ENCODE assay signal across 17 cellular contexts in the genomic region with DNA sequence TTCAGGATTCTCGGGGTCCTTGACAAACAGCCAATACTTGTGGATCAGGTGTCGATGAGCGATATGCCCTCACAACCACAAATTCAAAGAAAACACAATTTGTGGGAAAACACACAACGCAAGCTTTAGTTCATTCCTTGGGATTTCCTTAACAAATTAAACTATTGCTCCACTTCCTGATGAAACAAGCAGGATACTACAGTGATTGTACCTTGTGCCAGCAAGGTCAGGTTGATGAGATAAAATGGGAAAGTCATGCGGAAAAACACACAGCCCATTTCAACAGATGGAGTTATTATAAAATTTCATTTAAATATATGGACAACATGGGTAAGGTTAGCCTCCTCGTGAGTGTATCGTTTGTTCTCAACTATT. TPM values are rescaled to one million over a fixed set of nuclear protein-coding genes. Genes with fewer than 3 reads are reported as not detected.
DNase-seq lines count a peak whose midpoint lies in the region; ATAC-seq, FAIRE-seq and TF ChIP-seq lines count a peak whose summit lies in the region.
"Had no signal": no experiment of that assay in that cellular context is flagged by ENCODE, and none has a peak within 500 bp of the region (broad histone marks: within the 10 kb centered on the region; RNA-seq: fewer than 3 reads in every experiment).

No MANE protein-coding gene starts in this region.

- H3K14ac ChIP-seq in mesenchymal stem cell (ENCODE audit: low read length in 2 of 2), result no peak overlapping the region

- intact Hi-C loops in K562 (cut with micrococcal nuclease), result no loop called here
- intact Hi-C loops in endothelial cell of umbilical vein (cut with micrococcal nuclease), result no loop called here

- H3K36me3 ChIP-seq in K562 (ENCODE audit: control insufficient read depth, insufficient read depth, low read length), result no peaks in the 10 kb centered on the region
- H3K36me3 ChIP-seq in endothelial cell of umbilical vein (ENCODE audit: control insufficient read depth in 2 of 2, extremely low read depth in 1 of 2, insufficient read depth in 2 of 2, low read length in 2 of 2), result no peaks in the 10 kb centered on the region
- H3K36me3 ChIP-seq in mesenchymal stem cell (ENCODE audit: control insufficient read depth in 1 of 2, insufficient read depth in 2 of 2, low read depth in 1 of 2, low read length in 2 of 2), result no peaks in the 10 kb centered on the region
- H3K36me3 ChIP-seq: BLaER1 treated with 17β-estradiol and CSF1 and Interleukin-3, amounts not matched to agents 10 nM and 100 nM; HAP-1 had no signal

- CTCF ChIA-PET in K562 (lab: Yijun Ruan, JAX; ENCODE audit: low intra/inter-chr PET ratio), result no interaction called here
- CTCF ChIA-PET in endothelial cell of umbilical vein (lab: Charles Lee), result interaction anchor here (0.8 kb wide), 1 partner anchor 10 kb away, joined by 3 read pairs; no protein-coding TSS in a partner anchor

- no peak for ATAC-seq in K562
- no peak for ATAC-seq in HG03342 (IDR thresholded peaks at IDR 0.05; ENCODE audit: unreplicated experiment)
- ATAC-seq: GM12878, GM23338 had no signal

- dilution Hi-C loops in endothelial cell of umbilical vein (cut with MboI; ENCODE audit: extremely low pct_ligation_motif_present, low sequenced_read_pairs), result no loop called here

- no peak for TF ChIP-seq POLR2A in H54 (IDR thresholded peaks at IDR 0.05; ENCODE audit: low read depth, low read length)
- TF ChIP-seq POLR2A in K562 (conservative IDR thresholded peaks at IDR 0.05), result no peak
- no peak for TF ChIP-seq POLR2A in endothelial cell of umbilical vein (IDR thresholded peaks at IDR 0.05; ENCODE audit: low read depth, low read length)

- H2BK15ac ChIP-seq in mesenchymal stem cell (ENCODE audit: low read depth, poor library complexity, severe bottlenecking), result no peak overlapping the region

- TF ChIP-seq CTCF in K562 (IDR thresholded peaks at IDR 0.05 in 2 of 3, conservative IDR thresholded peaks at IDR 0.05 in 1 of 3; ENCODE audit: insufficient read depth in 2 of 3, low read depth in 1 of 3, low read length in 3 of 3) (no peak), endothelial cell of umbilical vein (IDR thresholded peaks at IDR 0.05; ENCODE audit: extremely low read depth in 1 of 2, insufficient read depth in 1 of 2, low read depth in 1 of 2, low read length in 2 of 2) (no peak), foreskin fibroblast (IDR thresholded peaks at IDR 0.05; ENCODE audit: low read depth, low read length) (no peak)

- H2AFZ ChIP-seq in K562 (ENCODE audit: low read depth, low read length) (no peak overlapping the region), endothelial cell of umbilical vein (ENCODE audit: low read depth, low read length) (peak overlapping the region; percentile 35), mesenchymal stem cell (ENCODE audit: low read depth, low read length) (no peak overlapping the region)
- H2AFZ ChIP-seq: GM23338 had no signal

- H2BK12ac ChIP-seq in mesenchymal stem cell (ENCODE audit: low read length in 2 of 2), result peak overlapping the region in 1 of 2 experiments; percentile 47

- H4K8ac ChIP-seq in mesenchymal stem cell (ENCODE audit: low read length), result no peak overlapping the region

- peaks cover 1% of the 10 kb centered on the region for H3K79me1 ChIP-seq in mesenchymal stem cell (replicated peaks; ENCODE audit: low read length, poor library complexity, severe bottlenecking)

- H4K91ac ChIP-seq in mesenchymal stem cell (ENCODE audit: low read length), result no peak overlapping the region

- H3K4me1 ChIP-seq in K562 (replicated peaks in 1 of 2; ENCODE audit: control insufficient read depth in 2 of 2, insufficient read depth in 2 of 2, low read length in 2 of 2), result peaks cover 0 to 5% of the 10 kb centered on the region in 2 experiments; a peak in 1 of 5 replicates
- H3K4me1 ChIP-seq in endothelial cell of umbilical vein (ENCODE audit: control insufficient read depth, extremely low read depth, insufficient read depth, low read length), result peaks cover 17% of the 10 kb centered on the region
- no peaks in the 10 kb centered on the region for H3K4me1 ChIP-seq in mesenchymal stem cell (ENCODE audit: control insufficient read depth, insufficient read depth, low read depth, low read length)
- H3K4me1 ChIP-seq: BLaER1 treated with 17β-estradiol and CSF1 and Interleukin-3, amounts not matched to agents 10 nM and 100 nM; HAP-1 had no signal

- H3K9me1 ChIP-seq in K562 (ENCODE audit: control insufficient read depth, insufficient read depth, low read length) (no peaks in the 10 kb centered on the region), endothelial cell of umbilical vein (replicated peaks; ENCODE audit: control insufficient read depth, extremely low read depth, insufficient read depth, low read length) (no peaks in the 10 kb centered on the region)

- H3K4me3 ChIP-seq in K562, result no peak overlapping the region
- H3K4me3 ChIP-seq in endothelial cell of umbilical vein (replicated peaks in 1 of 3; ENCODE audit: insufficient read depth in 1 of 3, low read depth in 1 of 3, low read length in 3 of 3), result no peak overlapping the region
- H3K4me3 ChIP-seq in mesenchymal stem cell (ENCODE audit: insufficient read depth in 1 of 2, low read depth in 1 of 2, low read length in 2 of 2), result no peak overlapping the region
- no peak overlapping the region for H3K4me3 ChIP-seq in foreskin fibroblast (ENCODE audit: low read depth in 1 of 2, low read length in 2 of 2)
- H3K4me3 ChIP-seq: BLaER1 treated with 17β-estradiol and CSF1 and Interleukin-3, amounts not matched to agents 10 nM and 100 nM; GM12878; GM23338; HAP-1 had no signal

- BruUV-seq in K562 (replicated peaks; lab: Mats Ljungman, UMichigan) (no TSS peak), endothelial cell of umbilical vein (replicated peaks; lab: Mats Ljungman, UMichigan) (no TSS peak)

- H3K18ac ChIP-seq in mesenchymal stem cell (ENCODE audit: low read depth in 1 of 2, low read length in 2 of 2), result peak overlapping the region in 1 of 2 experiments; percentile 62

- no peaks in the 10 kb centered on the region for H3K27me3 ChIP-seq in K562 (ENCODE audit: control insufficient read depth in 2 of 2, insufficient read depth in 2 of 2, low read length in 2 of 2)
- H3K27me3 ChIP-seq in endothelial cell of umbilical vein (ENCODE audit: control insufficient read depth in 2 of 2, insufficient read depth in 2 of 2, low read length in 2 of 2), result no peaks in the 10 kb centered on the region
- H3K27me3 ChIP-seq in mesenchymal stem cell (ENCODE audit: control insufficient read depth in 1 of 2, insufficient read depth in 1 of 2, low read length in 2 of 2), result no peaks in the 10 kb centered on the region
- H3K27me3 ChIP-seq: BLaER1 treated with 17β-estradiol and CSF1 and Interleukin-3, amounts not matched to agents 10 nM and 100 nM had no signal

- H3K9ac ChIP-seq in K562 (ENCODE audit: insufficient read depth in 1 of 2, low read depth in 2 of 2, low read length in 2 of 2) (no peak overlapping the region), endothelial cell of umbilical vein (replicated peaks; ENCODE audit: extremely low read depth, insufficient read depth, low read length) (no peak overlapping the region), mesenchymal stem cell (ENCODE audit: low read length) (no peak overlapping the region)
- H3K9ac ChIP-seq: BLaER1 treated with 17β-estradiol and CSF1 and Interleukin-3, amounts not matched to agents 10 nM and 100 nM had no signal

- H3K9me3 ChIP-seq in K562 (replicated peaks; ENCODE audit: control insufficient read depth, insufficient read depth, low read depth, low read length) (no peaks in the 10 kb centered on the region), endothelial cell of umbilical vein (replicated peaks; ENCODE audit: control insufficient read depth, insufficient read depth, low read length) (no peaks in the 10 kb centered on the region), mesenchymal stem cell (ENCODE audit: control insufficient read depth, low read length) (no peaks in the 10 kb centered on the region)
- H3K9me3 ChIP-seq: BLaER1 treated with 17β-estradiol and CSF1 and Interleukin-3, amounts not matched to agents 10 nM and 100 nM; HAP-1 had no signal

- no peak overlapping the region for H3K23ac ChIP-seq in mesenchymal stem cell (ENCODE audit: low read length in 2 of 2)

- POLR2A ChIA-PET in K562 (lab: Yijun Ruan, JAX) (interaction anchor here (1.5 kb wide), 1 partner anchor 8 kb away, joined by 4 read pairs; no protein-coding TSS in a partner anchor), endothelial cell of umbilical vein (lab: Charles Lee) (no interaction called here)

- H3K4ac ChIP-seq in mesenchymal stem cell (ENCODE audit: low read depth in 1 of 2, low read length in 2 of 2), result no peak overlapping the region

- in situ Hi-C loops in K562 (cut with MboI), result no loop called here

- H3K27ac ChIP-seq in K562 (ENCODE audit: extremely low read depth, low read depth, low read length), result no peak overlapping the region
- H3K27ac ChIP-seq in endothelial cell of umbilical vein (ENCODE audit: insufficient read depth, low read depth, low read length), result no peak overlapping the region
- H3K27ac ChIP-seq in mesenchymal stem cell (ENCODE audit: low read length, poor library complexity, severe bottlenecking), result no peak overlapping the region
- H3K27ac ChIP-seq: BLaER1 treated with 17β-estradiol and CSF1 and Interleukin-3, amounts not matched to agents 10 nM and 100 nM had no signal

- no peak overlapping the region for H2BK5ac ChIP-seq in mesenchymal stem cell (ENCODE audit: low read depth, low read length, poor library complexity, severe bottlenecking)

- no peak for TF ChIP-seq EP300 in K562 (IDR thresholded peaks at IDR 0.05; ENCODE audit: low read length)

- FAIRE-seq in H54 (lab: Jason Lieb, UNC) (peak; percentile 69), K562 (lab: Jason Lieb, UNC) (no peak), endothelial cell of umbilical vein (lab: Jason Lieb, UNC) (no peak)
- FAIRE-seq: GM12878, GM18507 had no signal

- H2BK120ac ChIP-seq in mesenchymal stem cell (ENCODE audit: low read depth, low read length), result no peak overlapping the region

- H4K20me1 ChIP-seq in K562 (replicated peaks; ENCODE audit: control insufficient read depth, insufficient read depth, low read length) (no peaks in the 10 kb centered on the region), endothelial cell of umbilical vein (replicated peaks; ENCODE audit: control insufficient read depth, extremely low read depth, insufficient read depth, low read length) (no peaks in the 10 kb centered on the region)
- H4K20me1 ChIP-seq: BLaER1 treated with 17β-estradiol and CSF1 and Interleukin-3, amounts not matched to agents 10 nM and 100 nM had no signal

- WGBS in K562 (ENCODE audit: insufficient coverage, low coverage, missing lambda C conversion rate), result 69% methylated on average over 7 of the region's 7 CpGs
- 90% methylated on average over 4 of the region's 7 CpGs for WGBS in mesenchymal stem cell

- no peaks in the 10 kb centered on the region for H3K79me2 ChIP-seq in K562 (ENCODE audit: control insufficient read depth, insufficient read depth, low read length)
- H3K79me2 ChIP-seq in endothelial cell of umbilical vein (ENCODE audit: control insufficient read depth, insufficient read depth, low read length), result no peaks in the 10 kb centered on the region

- peak overlapping the region; percentile 66 for H2AK5ac ChIP-seq in mesenchymal stem cell (ENCODE audit: low read length, severe bottlenecking)

- DNase-seq in H54 (ENCODE audit: insufficient read length, low spot score) (no peak), K562 (ENCODE audit: extremely low read depth in 1 of 4, low spot score in 3 of 4) (no peak), endothelial cell of umbilical vein (ENCODE audit: low read depth, low spot score) (peak; percentile 61), mesenchymal stem cell (no peak), HuH-7.5 (ENCODE audit: low spot score) (no peak), NAMALWA (ENCODE audit: low spot score) (no peak), foreskin fibroblast (no peak)
- DNase-seq: 8988T; ACHN; CD4-positive, CD25-positive, alpha-beta regulatory T cell; DMS79 had no signal

- no peak for TF ChIP-seq RAD21 in K562 (CRISPR knock-in tag; conservative IDR thresholded peaks at IDR 0.05 in 1 of 2, IDR thresholded peaks at IDR 0.05 in 1 of 2)

- H3K4me2 ChIP-seq in K562 (ENCODE audit: insufficient read depth, low read length), result no peak overlapping the region
- no peak overlapping the region for H3K4me2 ChIP-seq in endothelial cell of umbilical vein (ENCODE audit: insufficient read depth, low read length)
- no peak overlapping the region for H3K4me2 ChIP-seq in mesenchymal stem cell (ENCODE audit: low read length, poor library complexity, severe bottlenecking)
- H3K4me2 ChIP-seq: BLaER1 treated with 17β-estradiol and CSF1 and Interleukin-3, amounts not matched to agents 10 nM and 100 nM; GM23338 had no signal

RNA-seq across cellular contexts. Expression of a gene that starts 8.8 kb away (rescaled TPM):
- total RNA-seq in K562 (2011; cell fraction: chromatin; rRNA removed; ENCODE audit: low replicate concordance), result 11.2 and 15.6 TPM in 2 replicates
- 5.0 and 5.5 TPM in 2 replicates for total RNA-seq in K562 (2011; cell fraction: nucleolus; rRNA removed)
- 4.9 and 5.2 TPM in 2 replicates for total RNA-seq in K562 (2011; cell fraction: nucleoplasm; rRNA removed)
- total RNA-seq in K562 (2014; rRNA removed) (6.6 and 10.4 TPM in 2 replicates), K562 (2014; rRNA removed; fragmentation: Illumina TruSeq; extraction: Trizol) (10.6 and 11.6 TPM in 2 replicates), K562 (2015; rRNA removed; fragmentation: Illumina TruSeq; extraction: Trizol) (8.8 and 9.2 TPM in 2 replicates), K562 (2021) (8.2 and 8.5 TPM in 2 replicates), endothelial cell of umbilical vein (31.0 and 31.3 TPM in 2 replicates)
- polyA plus RNA-seq in K562 (2011; rRNA removed) (6.8 and 11.7 TPM in 2 replicates), K562 (2014; fragmentation: Illumina TruSeq; extraction: Trizol) (7.3 and 9.3 TPM in 2 replicates), K562 (2014; fragmentation: Nextera tagmentation; extraction: Ambion mirVana) (1 to 10 TPM; 1.7 to 3.8 TPM), K562 (2014; rRNA removed) (9.7 and 11.5 TPM in 2 replicates), endothelial cell of umbilical vein (19.4 and 21.2 TPM in 2 replicates)
- 3.3 and 3.5 TPM in 2 replicates for polyA plus RNA-seq in K562 (2011; cell fraction: cytosol; rRNA removed)
- polyA plus RNA-seq in K562 (2011; cell fraction: nucleus; rRNA removed), result 35.6 and 37.0 TPM in 2 replicates
- 5.4 and 9.0 TPM in 2 replicates for polyA plus RNA-seq in K562 (2012)
- 4.7 and 8.1 TPM in 2 replicates for polyA minus RNA-seq in K562 (2011; rRNA and poly(A)+ RNA removed)
- 3.7 and 6.9 TPM in 2 replicates for polyA minus RNA-seq in K562 (2011; cell fraction: cytosol; rRNA and poly(A)+ RNA removed)
- 9.7 TPM in 2 replicates for polyA minus RNA-seq in K562 (2011; cell fraction: nucleus; rRNA and poly(A)+ RNA removed)
- polyA plus RNA-seq in endothelial cell of umbilical vein (2011; cell fraction: cytosol; rRNA removed), result 20.3 and 22.4 TPM in 2 replicates
- 41.4 and 54.0 TPM in 2 replicates for polyA plus RNA-seq in endothelial cell of umbilical vein (2011; cell fraction: nucleus; rRNA removed)
- polyA plus RNA-seq in endothelial cell of umbilical vein (2012), result 18.4 and 21.8 TPM in 2 replicates
- polyA minus RNA-seq in endothelial cell of umbilical vein, result 37.1 and 42.0 TPM in 2 replicates
- polyA minus RNA-seq in endothelial cell of umbilical vein (2011; cell fraction: cytosol; rRNA and poly(A)+ RNA removed), result 11.5 TPM
- 24.6 and 33.4 TPM in 2 replicates for polyA minus RNA-seq in endothelial cell of umbilical vein (2011; cell fraction: nucleus; rRNA and poly(A)+ RNA removed)
- polyA plus RNA-seq in mesenchymal stem cell (2013, experiment 1 of 2), result 60.2 TPM
- 60.6 TPM for polyA plus RNA-seq in mesenchymal stem cell (2013, experiment 2 of 2)
- total RNA-seq: GM12878 had no signal
- polyA plus RNA-seq: CD4-positive, CD25-positive, alpha-beta regulatory T cell; GM12878 had no signal
